7 cellular contexts compared by ENCODE assay signal in genomic region chr11:122727101-122727929, GRCh38.
DNase-seq lines count a peak whose midpoint lies in the region; ATAC-seq lines count a peak whose summit lies in the region.

No MANE protein-coding gene starts in this region.

- ATAC-seq in HG03064 (IDR thresholded peaks at IDR 0.05; ENCODE audit: low read depth, unreplicated experiment) = peak; percentile 89
- ATAC-seq in naive B cell (ENCODE audit: low read depth in 2 of 2) = peak; percentile 39 to 53

- no peaks in the 10 kb centered on the region for H3K27me3 Mint-ChIP-seq in activated T-cell treated with anti-CD3 and anti-CD28 coated beads, Interleukin-2, amount 50 U/mL, for 24 hours
- H3K27me3 Mint-ChIP-seq in naive B cell = peaks cover 0 to 18% (median 16%) of the 10 kb centered on the region in 3 donors

- DNase-seq in GM19240 (ENCODE audit: insufficient read length, low spot score) (peak; percentile 32), naive B cell (no peak), foreskin melanocyte (no peak), GOT3 (lab: John Stamatoyannopoulos, UW) (no peak), NCI-H2171 (lab: John Stamatoyannopoulos, UW) (no peak)
- peak; percentile 58 for DNase-seq in activated T-cell treated with anti-CD3 and anti-CD28 coated beads, Interleukin-2, amount 50 U/mL, for 24 hours

- H3K27ac Mint-ChIP-seq in activated T-cell treated with anti-CD3 and anti-CD28 coated beads, Interleukin-2, amount 50 U/mL, for 24 hours = peak overlapping the region; percentile 91
- H3K27ac Mint-ChIP-seq in naive B cell = peak overlapping the region; percentile 61 to 98 (median 86)

- peak overlapping the region; percentile 67 for H3K4me3 Mint-ChIP-seq in activated T-cell treated with anti-CD3 and anti-CD28 coated beads, Interleukin-2, amount 50 U/mL, for 24 hours
- peak overlapping the region; percentile 62 to 92 (median 88) for H3K4me3 Mint-ChIP-seq in naive B cell

- peaks cover 74% of the 10 kb centered on the region for H3K4me1 Mint-ChIP-seq in activated T-cell treated with anti-CD3 and anti-CD28 coated beads, Interleukin-2, amount 50 U/mL, for 24 hours (ENCODE audit: low read depth)
- H3K4me1 Mint-ChIP-seq in naive B cell = peaks cover 41 to 60% (median 54%) of the 10 kb centered on the region in 3 donors

- peaks cover 11% of the 10 kb centered on the region for H3K36me3 Mint-ChIP-seq in activated T-cell treated with anti-CD3 and anti-CD28 coated beads, Interleukin-2, amount 50 U/mL, for 24 hours (ENCODE audit: low read depth)
- H3K36me3 Mint-ChIP-seq in naive B cell = no peaks in the 10 kb centered on the region

- H3K9me3 Mint-ChIP-seq in activated T-cell treated with anti-CD3 and anti-CD28 coated beads, Interleukin-2, amount 50 U/mL, for 24 hours = no peaks in the 10 kb centered on the region
- no peaks in the 10 kb centered on the region for H3K9me3 Mint-ChIP-seq in naive B cell

Comparison
In these comparisons a context has a peak if more than half of its experiments do, and no peak if none do; other contexts are left out.
1. DNase-seq: peak in GM19240 (single experiment) and activated T-cell treated with anti-CD3 and anti-CD28 coated beads, Interleukin-2, amount 50 U/mL, for 24 hours (single experiment); none in naive B cell (single experiment), foreskin melanocyte (single experiment), GOT3 (single experiment) and NCI-H2171 (single experiment).